In the genomic region with DNA sequence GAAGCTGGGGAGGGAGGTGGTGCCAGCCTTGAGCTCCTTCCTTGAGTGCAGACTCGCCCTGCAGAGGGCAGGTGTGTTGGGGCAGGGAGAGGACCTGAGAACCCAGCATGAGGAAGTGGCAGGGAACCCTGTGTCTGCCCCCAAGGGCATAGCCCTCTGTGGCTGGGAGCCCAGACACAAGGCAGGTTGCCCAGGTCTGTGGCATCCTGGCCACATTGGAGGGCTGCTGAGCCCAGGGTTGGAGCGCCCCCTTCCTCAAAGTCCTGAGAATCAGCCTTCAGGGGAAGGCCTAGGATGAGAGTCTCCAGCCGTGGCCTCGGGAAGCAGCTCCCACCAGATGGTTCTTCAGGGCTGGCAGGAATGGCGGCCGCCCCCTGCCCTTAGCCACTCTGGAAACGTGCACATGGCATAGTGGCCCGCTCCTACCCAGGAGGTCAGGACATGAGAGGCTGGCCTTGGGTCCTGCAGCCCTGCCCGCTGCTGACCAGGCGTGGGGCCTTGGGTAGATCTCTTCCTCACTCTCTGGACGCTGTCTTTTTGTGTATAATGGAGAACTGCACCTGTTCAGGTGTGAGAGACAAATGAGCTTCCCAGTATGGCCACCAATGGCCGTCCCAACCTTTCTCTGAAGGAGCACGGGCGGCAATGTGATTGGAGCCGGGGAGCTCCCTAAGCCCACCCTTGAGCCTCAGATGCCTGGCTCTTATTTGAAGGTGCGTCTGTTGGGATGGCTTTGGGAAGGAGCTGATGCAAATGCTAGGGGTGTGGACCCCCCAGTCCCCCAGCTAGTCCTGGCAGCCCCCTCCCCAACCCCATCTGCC, we compare ENCODE assay signal across 1 cellular context.
TF ChIP-seq lines count a peak whose summit lies in the region.

No MANE protein-coding gene starts in this region.

TF ChIP-seq in HepG2, 621 proteins besides CTCF, POLR2A, EP300 and RAD21 (continues in another document):
- TF ChIP-seq ERF (CRISPR knock-in tag; IDR thresholded peaks at IDR 0.05), result 0 out of 2 replicates have a peak, but pooled peaks have one; percentile 41
- no peak for TF ChIP-seq ZNF790 (CRISPR knock-in tag; IDR thresholded peaks at IDR 0.05; ENCODE audit: borderline replicate concordance)
- peak; percentile 38; the same call in 1 of the 2 replicates for TF ChIP-seq ZFY (CRISPR knock-in tag; IDR thresholded peaks at IDR 0.05)
- peak; percentile 42; the same call in 1 of the 2 replicates for TF ChIP-seq ZNF788 (CRISPR knock-in tag; IDR thresholded peaks at IDR 0.05; ENCODE audit: borderline replicate concordance)
- TF ChIP-seq SMAD9 (CRISPR knock-in tag; IDR thresholded peaks at IDR 0.05), result no peak
- TF ChIP-seq, protein P1, sequence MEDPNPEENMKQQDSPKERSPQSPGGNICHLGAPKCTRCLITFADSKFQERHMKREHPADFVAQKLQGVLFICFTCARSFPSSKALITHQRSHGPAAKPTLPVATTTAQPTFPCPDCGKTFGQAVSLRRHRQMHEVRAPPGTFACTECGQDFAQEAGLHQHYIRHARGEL (CRISPR knock-in tag; IDR thresholded peaks at IDR 0.05), result no peak
- peak; percentile 21; the same call in 1 of the 2 replicates for TF ChIP-seq ZBTB38 (CRISPR knock-in tag; IDR thresholded peaks at IDR 0.05)
- 0 out of 2 replicates have a peak, but pooled peaks have one; percentile 11 for TF ChIP-seq SOX5 (CRISPR knock-in tag; IDR thresholded peaks at IDR 0.05; ENCODE audit: borderline replicate concordance)
- TF ChIP-seq PLRG1 (conservative IDR thresholded peaks at IDR 0.05), result no peak
- TF ChIP-seq ZNF598 (CRISPR knock-in tag; IDR thresholded peaks at IDR 0.05; ENCODE audit: borderline replicate concordance), result no peak
- TF ChIP-seq, protein P2, sequence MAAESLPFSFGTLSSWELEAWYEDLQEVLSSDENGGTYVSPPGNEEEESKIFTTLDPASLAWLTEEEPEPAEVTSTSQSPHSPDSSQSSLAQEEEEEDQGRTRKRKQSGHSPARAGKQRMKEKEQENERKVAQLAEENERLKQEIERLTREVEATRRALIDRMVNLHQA (CRISPR knock-in tag; IDR thresholded peaks at IDR 0.05), result no peak
- no peak for TF ChIP-seq MAFK (conservative IDR thresholded peaks at IDR 0.05 in 1 of 2, IDR thresholded peaks at IDR 0.05 in 1 of 2; ENCODE audit: low read length in 2 of 2)
- TF ChIP-seq, protein P3, sequence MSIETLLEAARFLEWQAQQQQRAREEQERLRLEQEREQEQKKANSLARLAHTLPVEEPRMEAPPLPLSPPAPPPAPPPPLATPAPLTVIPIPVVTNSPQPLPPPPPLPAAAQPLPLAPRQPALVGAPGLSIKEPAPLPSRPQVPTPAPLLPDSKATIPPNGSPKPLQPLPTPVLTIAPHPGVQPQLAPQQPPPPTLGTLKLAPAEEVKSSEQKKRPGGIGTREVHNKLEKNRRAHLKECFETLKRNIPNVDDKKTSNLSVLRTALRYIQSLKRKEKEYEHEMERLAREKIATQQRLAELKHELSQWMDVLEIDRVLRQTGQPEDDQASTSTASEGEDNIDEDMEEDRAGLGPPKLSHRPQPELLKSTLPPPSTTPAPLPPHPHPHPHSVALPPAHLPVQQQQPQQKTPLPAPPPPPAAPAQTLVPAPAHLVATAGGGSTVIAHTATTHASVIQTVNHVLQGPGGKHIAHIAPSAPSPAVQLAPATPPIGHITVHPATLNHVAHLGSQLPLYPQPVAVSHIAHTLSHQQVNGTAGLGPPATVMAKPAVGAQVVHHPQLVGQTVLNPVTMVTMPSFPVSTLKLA (IDR thresholded peaks at IDR 0.05), result no peak
- no peak for TF ChIP-seq ESRRA (CRISPR knock-in tag; IDR thresholded peaks at IDR 0.05; ENCODE audit: low read depth)
- TF ChIP-seq, protein P4, sequence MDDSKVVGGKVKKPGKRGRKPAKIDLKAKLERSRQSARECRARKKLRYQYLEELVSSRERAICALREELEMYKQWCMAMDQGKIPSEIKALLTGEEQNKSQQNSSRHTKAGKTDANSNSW (CRISPR knock-in tag; IDR thresholded peaks at IDR 0.05; ENCODE audit: borderline replicate concordance), result no peak
- TF ChIP-seq CBX1 (IDR thresholded peaks at IDR 0.05; ENCODE audit: low read depth), result peak; percentile 43
- no peak for TF ChIP-seq ZNF792 (CRISPR knock-in tag; IDR thresholded peaks at IDR 0.05)
- TF ChIP-seq, protein P5, sequence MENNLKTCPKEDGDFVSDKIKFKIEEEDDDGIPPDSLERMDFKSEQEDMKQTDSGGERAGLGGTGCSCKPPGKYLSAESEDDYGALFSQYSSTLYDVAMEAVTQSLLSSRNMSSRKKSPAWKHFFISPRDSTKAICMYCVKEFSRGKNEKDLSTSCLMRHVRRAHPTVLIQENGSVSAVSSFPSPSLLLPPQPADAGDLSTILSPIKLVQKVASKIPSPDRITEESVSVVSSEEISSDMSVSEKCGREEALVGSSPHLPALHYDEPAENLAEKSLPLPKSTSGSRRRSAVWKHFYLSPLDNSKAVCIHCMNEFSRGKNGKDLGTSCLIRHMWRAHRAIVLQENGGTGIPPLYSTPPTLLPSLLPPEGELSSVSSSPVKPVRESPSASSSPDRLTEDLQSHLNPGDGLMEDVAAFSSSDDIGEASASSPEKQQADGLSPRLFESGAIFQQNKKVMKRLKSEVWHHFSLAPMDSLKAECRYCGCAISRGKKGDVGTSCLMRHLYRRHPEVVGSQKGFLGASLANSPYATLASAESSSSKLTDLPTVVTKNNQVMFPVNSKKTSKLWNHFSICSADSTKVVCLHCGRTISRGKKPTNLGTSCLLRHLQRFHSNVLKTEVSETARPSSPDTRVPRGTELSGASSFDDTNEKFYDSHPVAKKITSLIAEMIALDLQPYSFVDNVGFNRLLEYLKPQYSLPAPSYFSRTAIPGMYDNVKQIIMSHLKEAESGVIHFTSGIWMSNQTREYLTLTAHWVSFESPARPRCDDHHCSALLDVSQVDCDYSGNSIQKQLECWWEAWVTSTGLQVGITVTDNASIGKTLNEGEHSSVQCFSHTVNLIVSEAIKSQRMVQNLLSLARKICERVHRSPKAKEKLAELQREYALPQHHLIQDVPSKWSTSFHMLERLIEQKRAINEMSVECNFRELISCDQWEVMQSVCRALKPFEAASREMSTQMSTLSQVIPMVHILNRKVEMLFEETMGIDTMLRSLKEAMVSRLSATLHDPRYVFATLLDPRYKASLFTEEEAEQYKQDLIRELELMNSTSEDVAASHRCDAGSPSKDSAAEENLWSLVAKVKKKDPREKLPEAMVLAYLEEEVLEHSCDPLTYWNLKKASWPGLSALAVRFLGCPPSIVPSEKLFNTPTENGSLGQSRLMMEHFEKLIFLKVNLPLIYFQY (CRISPR knock-in tag; IDR thresholded peaks at IDR 0.05; ENCODE audit: borderline replicate concordance), result no peak
- TF ChIP-seq ZNF841 (CRISPR knock-in tag; IDR thresholded peaks at IDR 0.05; ENCODE audit: borderline replicate concordance), result no peak
- TF ChIP-seq ZKSCAN5 (CRISPR knock-in tag; IDR thresholded peaks at IDR 0.05), result no peak
- peak; percentile 65 for TF ChIP-seq STAG1 (CRISPR knock-in tag; IDR thresholded peaks at IDR 0.05)
- TF ChIP-seq, protein P6, sequence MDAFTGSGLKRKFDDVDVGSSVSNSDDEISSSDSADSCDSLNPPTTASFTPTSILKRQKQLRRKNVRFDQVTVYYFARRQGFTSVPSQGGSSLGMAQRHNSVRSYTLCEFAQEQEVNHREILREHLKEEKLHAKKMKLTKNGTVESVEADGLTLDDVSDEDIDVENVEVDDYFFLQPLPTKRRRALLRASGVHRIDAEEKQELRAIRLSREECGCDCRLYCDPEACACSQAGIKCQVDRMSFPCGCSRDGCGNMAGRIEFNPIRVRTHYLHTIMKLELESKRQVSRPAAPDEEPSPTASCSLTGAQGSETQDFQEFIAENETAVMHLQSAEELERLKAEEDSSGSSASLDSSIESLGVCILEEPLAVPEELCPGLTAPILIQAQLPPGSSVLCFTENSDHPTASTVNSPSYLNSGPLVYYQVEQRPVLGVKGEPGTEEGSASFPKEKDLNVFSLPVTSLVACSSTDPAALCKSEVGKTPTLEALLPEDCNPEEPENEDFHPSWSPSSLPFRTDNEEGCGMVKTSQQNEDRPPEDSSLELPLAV (CRISPR knock-in tag; conservative IDR thresholded peaks at IDR 0.05; ENCODE audit: low read depth), result no peak
- TF ChIP-seq CHCHD3 (CRISPR knock-in tag; IDR thresholded peaks at IDR 0.05), result no peak
- TF ChIP-seq, protein P7, sequence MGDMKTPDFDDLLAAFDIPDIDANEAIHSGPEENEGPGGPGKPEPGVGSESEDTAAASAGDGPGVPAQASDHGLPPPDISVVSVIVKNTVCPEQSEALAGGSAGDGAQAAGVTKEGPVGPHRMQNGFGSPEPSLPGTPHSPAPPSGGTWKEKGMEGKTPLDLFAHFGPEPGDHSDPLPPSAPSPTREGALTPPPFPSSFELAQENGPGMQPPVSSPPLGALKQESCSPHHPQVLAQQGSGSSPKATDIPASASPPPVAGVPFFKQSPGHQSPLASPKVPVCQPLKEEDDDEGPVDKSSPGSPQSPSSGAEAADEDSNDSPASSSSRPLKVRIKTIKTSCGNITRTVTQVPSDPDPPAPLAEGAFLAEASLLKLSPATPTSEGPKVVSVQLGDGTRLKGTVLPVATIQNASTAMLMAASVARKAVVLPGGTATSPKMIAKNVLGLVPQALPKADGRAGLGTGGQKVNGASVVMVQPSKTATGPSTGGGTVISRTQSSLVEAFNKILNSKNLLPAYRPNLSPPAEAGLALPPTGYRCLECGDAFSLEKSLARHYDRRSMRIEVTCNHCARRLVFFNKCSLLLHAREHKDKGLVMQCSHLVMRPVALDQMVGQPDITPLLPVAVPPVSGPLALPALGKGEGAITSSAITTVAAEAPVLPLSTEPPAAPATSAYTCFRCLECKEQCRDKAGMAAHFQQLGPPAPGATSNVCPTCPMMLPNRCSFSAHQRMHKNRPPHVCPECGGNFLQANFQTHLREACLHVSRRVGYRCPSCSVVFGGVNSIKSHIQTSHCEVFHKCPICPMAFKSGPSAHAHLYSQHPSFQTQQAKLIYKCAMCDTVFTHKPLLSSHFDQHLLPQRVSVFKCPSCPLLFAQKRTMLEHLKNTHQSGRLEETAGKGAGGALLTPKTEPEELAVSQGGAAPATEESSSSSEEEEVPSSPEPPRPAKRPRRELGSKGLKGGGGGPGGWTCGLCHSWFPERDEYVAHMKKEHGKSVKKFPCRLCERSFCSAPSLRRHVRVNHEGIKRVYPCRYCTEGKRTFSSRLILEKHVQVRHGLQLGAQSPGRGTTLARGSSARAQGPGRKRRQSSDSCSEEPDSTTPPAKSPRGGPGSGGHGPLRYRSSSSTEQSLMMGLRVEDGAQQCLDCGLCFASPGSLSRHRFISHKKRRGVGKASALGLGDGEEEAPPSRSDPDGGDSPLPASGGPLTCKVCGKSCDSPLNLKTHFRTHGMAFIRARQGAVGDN (CRISPR knock-in tag; IDR thresholded peaks at IDR 0.05), result peak; percentile 53; the same call in 1 of the 2 replicates
- no peak for TF ChIP-seq ZNF446 (CRISPR knock-in tag; IDR thresholded peaks at IDR 0.05)
- peak; percentile 34; the same call in 1 of the 2 replicates for TF ChIP-seq GABPB1 (CRISPR knock-in tag; IDR thresholded peaks at IDR 0.05)
- TF ChIP-seq MIER2 (CRISPR knock-in tag; IDR thresholded peaks at IDR 0.05), result no peak
- TF ChIP-seq, protein P8, sequence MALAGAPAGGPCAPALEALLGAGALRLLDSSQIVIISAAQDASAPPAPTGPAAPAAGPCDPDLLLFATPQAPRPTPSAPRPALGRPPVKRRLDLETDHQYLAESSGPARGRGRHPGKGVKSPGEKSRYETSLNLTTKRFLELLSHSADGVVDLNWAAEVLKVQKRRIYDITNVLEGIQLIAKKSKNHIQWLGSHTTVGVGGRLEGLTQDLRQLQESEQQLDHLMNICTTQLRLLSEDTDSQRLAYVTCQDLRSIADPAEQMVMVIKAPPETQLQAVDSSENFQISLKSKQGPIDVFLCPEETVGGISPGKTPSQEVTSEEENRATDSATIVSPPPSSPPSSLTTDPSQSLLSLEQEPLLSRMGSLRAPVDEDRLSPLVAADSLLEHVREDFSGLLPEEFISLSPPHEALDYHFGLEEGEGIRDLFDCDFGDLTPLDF (CRISPR knock-in tag; IDR thresholded peaks at IDR 0.05), result no peak
- TF ChIP-seq HDAC1 (CRISPR knock-in tag; IDR thresholded peaks at IDR 0.05), result no peak
- no peak for TF ChIP-seq SRSF4 (IDR thresholded peaks at IDR 0.05; ENCODE audit: low read depth, low read length, poor library complexity, severe bottlenecking)
- no peak for TF ChIP-seq ZNF629 (CRISPR knock-in tag; conservative IDR thresholded peaks at IDR 0.05)
- no peak for TF ChIP-seq SOX6 (IDR thresholded peaks at IDR 0.05)
- peak; percentile 30; the same call in 1 of the 2 replicates for TF ChIP-seq SOX6 (CRISPR knock-in tag; IDR thresholded peaks at IDR 0.05)
- TF ChIP-seq GATAD1 (CRISPR knock-in tag; IDR thresholded peaks at IDR 0.05), result no peak
- no peak for TF ChIP-seq ARNT2 (CRISPR knock-in tag; IDR thresholded peaks at IDR 0.05; ENCODE audit: low read depth)
- TF ChIP-seq ZNF652 (CRISPR knock-in tag; IDR thresholded peaks at IDR 0.05; ENCODE audit: borderline replicate concordance, low read depth), result no peak
- no peak for TF ChIP-seq ZNF264 (CRISPR knock-in tag; IDR thresholded peaks at IDR 0.05)
- peak; percentile 36 for TF ChIP-seq XRCC5 (optimal IDR thresholded peaks at IDR 0.05; ENCODE audit: low read length)
- no peak for TF ChIP-seq ZNF614 (CRISPR knock-in tag; IDR thresholded peaks at IDR 0.05; ENCODE audit: borderline replicate concordance)
- TF ChIP-seq KDM4B (CRISPR knock-in tag; IDR thresholded peaks at IDR 0.05), result 0 out of 2 replicates have a peak, but pooled peaks have one; percentile 31
- TF ChIP-seq SRSF1 (optimal IDR thresholded peaks at IDR 0.05; ENCODE audit: low read depth, low read length), result no peak
- 0 out of 2 replicates have a peak, but pooled peaks have one; percentile 35 for TF ChIP-seq KDM2A (CRISPR knock-in tag; IDR thresholded peaks at IDR 0.05; ENCODE audit: borderline replicate concordance, low read depth)
- TF ChIP-seq, protein P9, sequence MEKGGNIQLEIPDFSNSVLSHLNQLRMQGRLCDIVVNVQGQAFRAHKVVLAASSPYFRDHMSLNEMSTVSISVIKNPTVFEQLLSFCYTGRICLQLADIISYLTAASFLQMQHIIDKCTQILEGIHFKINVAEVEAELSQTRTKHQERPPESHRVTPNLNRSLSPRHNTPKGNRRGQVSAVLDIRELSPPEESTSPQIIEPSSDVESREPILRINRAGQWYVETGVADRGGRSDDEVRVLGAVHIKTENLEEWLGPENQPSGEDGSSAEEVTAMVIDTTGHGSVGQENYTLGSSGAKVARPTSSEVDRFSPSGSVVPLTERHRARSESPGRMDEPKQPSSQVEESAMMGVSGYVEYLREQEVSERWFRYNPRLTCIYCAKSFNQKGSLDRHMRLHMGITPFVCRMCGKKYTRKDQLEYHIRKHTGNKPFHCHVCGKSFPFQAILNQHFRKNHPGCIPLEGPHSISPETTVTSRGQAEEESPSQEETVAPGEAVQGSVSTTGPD (CRISPR knock-in tag; IDR thresholded peaks at IDR 0.05), result no peak
- TF ChIP-seq ETV6 (CRISPR knock-in tag; conservative IDR thresholded peaks at IDR 0.05), result no peak
- no peak for TF ChIP-seq ZNF709 (CRISPR knock-in tag; IDR thresholded peaks at IDR 0.05)
- TF ChIP-seq ZNF713 (CRISPR knock-in tag; IDR thresholded peaks at IDR 0.05), result no peak
- TF ChIP-seq ZSCAN12 (CRISPR knock-in tag; IDR thresholded peaks at IDR 0.05), result no peak
- TF ChIP-seq, protein P10, sequence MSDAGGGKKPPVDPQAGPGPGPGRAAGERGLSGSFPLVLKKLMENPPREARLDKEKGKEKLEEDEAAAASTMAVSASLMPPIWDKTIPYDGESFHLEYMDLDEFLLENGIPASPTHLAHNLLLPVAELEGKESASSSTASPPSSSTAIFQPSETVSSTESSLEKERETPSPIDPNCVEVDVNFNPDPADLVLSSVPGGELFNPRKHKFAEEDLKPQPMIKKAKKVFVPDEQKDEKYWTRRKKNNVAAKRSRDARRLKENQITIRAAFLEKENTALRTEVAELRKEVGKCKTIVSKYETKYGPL (CRISPR knock-in tag; IDR thresholded peaks at IDR 0.05), result no peak
- no peak for TF ChIP-seq MAZ (IDR thresholded peaks at IDR 0.05; ENCODE audit: borderline replicate concordance, low read depth, low read length)
- TF ChIP-seq MAZ (CRISPR knock-in tag; IDR thresholded peaks at IDR 0.05; ENCODE audit: low read depth), result 0 out of 2 replicates have a peak, but pooled peaks have one; percentile 6
- 0 out of 2 replicates have a peak, but pooled peaks have one; percentile 19 for TF ChIP-seq TAF1 (CRISPR knock-in tag; IDR thresholded peaks at IDR 0.05)
